Comparison of ENCODE assay signal across 16 cellular contexts in genomic region chr1:246742396-246742795, GRCh38. TPM values are rescaled to one million over a fixed set of nuclear protein-coding genes. Genes with fewer than 3 reads are reported as not detected.
DNase-seq lines count a peak whose midpoint lies in the region; FAIRE-seq lines count a peak whose summit lies in the region.
"Had no signal": no experiment of that assay in that cellular context is flagged by ENCODE, and none has a peak within 500 bp of the region (broad histone marks: within the 10 kb centered on the region; RNA-seq: fewer than 3 reads in every experiment).

No MANE protein-coding gene starts in this region.

- DNase-seq in ACHN (peak; percentile 91), RCC 7860 (ENCODE audit: low spot score) (peak; percentile 76), kidney tubule cell (ENCODE audit: low spot score) (peak; percentile 44), renal cortical epithelial cell (ENCODE audit: low read depth) (peak; percentile 81), dermis blood vessel endothelial cell (no peak), NCI-H1105 (lab: John Stamatoyannopoulos, UW) (no peak), amniotic stem cell (lab: John Stamatoyannopoulos, UW) (no peak)
- DNase-seq: C1 segment of cervical spinal cord; CD4-positive, CD25-positive, alpha-beta regulatory T cell; CD8-positive, alpha-beta memory T cell; COR-L47; GM23248; HCEC 1CT had no signal

- in situ Hi-C loops in ACHN (cut with HindIII; ENCODE audit: low pct_ligation_motif_present, low pct_unique_long_range_greater_than_20kb, low sequenced_read_pairs): no loop called here

- peak; percentile 93 for FAIRE-seq in RCC 7860 (lab: Jason Lieb, UNC)
- FAIRE-seq: D721Med, G401.6, GM12891 had no signal

RNA-seq across cellular contexts. Expression of gene SCCPDH, which starts 18.2 kb away (rescaled TPM):
- total RNA-seq in renal cortical epithelial cell: 76.4 and 92.5 TPM in 2 replicates
- total RNA-seq in dermis blood vessel endothelial cell: 52.8 and 58.3 TPM in 2 replicates

Comparison
In these comparisons a context has a peak if more than half of its experiments do, and no peak if none do; other contexts are left out.
1. DNase-seq: peak in ACHN (single experiment), RCC 7860 (single experiment), kidney tubule cell (single experiment) and renal cortical epithelial cell (single experiment); none in dermis blood vessel endothelial cell (single experiment), NCI-H1105 (single experiment) and amniotic stem cell (single experiment).